15 cellular contexts compared by ENCODE assay signal in the genomic region with DNA sequence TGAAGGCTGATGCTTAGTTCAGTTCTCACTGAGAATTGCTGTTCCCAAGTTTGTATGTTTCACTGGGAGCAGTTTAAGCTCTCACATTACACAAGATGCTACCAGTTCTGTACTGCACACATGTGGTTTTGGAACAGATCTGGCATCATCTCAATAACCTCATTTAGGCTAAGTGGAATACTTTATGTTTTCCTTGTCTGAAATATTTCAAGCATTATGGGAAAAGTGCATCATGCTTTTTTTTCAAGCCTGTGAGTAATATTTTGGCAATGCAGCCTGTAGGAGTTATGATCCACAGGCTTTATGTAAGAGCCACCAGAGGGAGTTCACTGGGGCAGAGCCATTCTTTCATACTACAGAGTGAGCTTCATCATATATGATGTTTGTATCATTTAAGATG.
DNase-seq lines count a peak whose midpoint lies in the region; ATAC-seq and TF ChIP-seq lines count a peak whose summit lies in the region.
"Had no signal": no experiment of that assay in that cellular context is flagged by ENCODE, and none has a peak within 500 bp of the region (broad histone marks: within the 10 kb centered on the region; RNA-seq: fewer than 3 reads in every experiment).

No MANE protein-coding gene starts in this region.

- no peak overlapping the region for H3K4me3 Mint-ChIP-seq in chondrocyte (ENCODE audit: unreplicated experiment)
- H3K4me3 Mint-ChIP-seq: immature natural killer cell, nephron had no signal

- no peaks in the 10 kb centered on the region for H4K20me1 ChIP-seq in SK-N-SH (ENCODE audit: insufficient read depth)

- H3F3A ChIP-seq in SK-N-SH (replicated peaks; ENCODE audit: insufficient read depth) = no peaks in the 10 kb centered on the region

- H3K27ac ChIP-seq in SK-N-SH (ENCODE audit: low read depth in 2 of 2, low read length in 1 of 2) = no peak overlapping the region
- H3K27ac ChIP-seq: ascending aorta had no signal

- no peaks in the 10 kb centered on the region for H3K4me1 ChIP-seq in SK-N-SH (ENCODE audit: control insufficient read depth in 1 of 2, insufficient read depth in 2 of 2, low read depth in 1 of 2, low read length in 1 of 2)
- H3K4me1 ChIP-seq: ascending aorta had no signal

- no peaks in the 10 kb centered on the region for H3K9me2 ChIP-seq in SK-N-SH

- no peaks in the 10 kb centered on the region for H3K27me3 ChIP-seq in SK-N-SH (ENCODE audit: insufficient read depth)
- H3K27me3 ChIP-seq: ascending aorta had no signal

- H3K4me2 ChIP-seq in SK-N-SH = no peak overlapping the region

- TF ChIP-seq EP300 in SK-N-SH (IDR thresholded peaks at IDR 0.05; ENCODE audit: borderline replicate concordance in 1 of 2, low read depth in 1 of 2, low read length in 1 of 2) = no peak

- H2AFZ ChIP-seq in SK-N-SH (ENCODE audit: low read depth) = no peak overlapping the region

- no peaks in the 10 kb centered on the region for H3K9me3 ChIP-seq in SK-N-SH
- H3K9me3 ChIP-seq: ascending aorta had no signal

- no peaks in the 10 kb centered on the region; the same call in 1 of the 2 replicates for H3K79me2 ChIP-seq in SK-N-SH (ENCODE audit: insufficient read depth)

- H3K27me3 Mint-ChIP-seq in chondrocyte (ENCODE audit: low read depth) = no peaks in the 10 kb centered on the region

- no peak overlapping the region for H3K27ac Mint-ChIP-seq in chondrocyte (ENCODE audit: unreplicated experiment)
- H3K27ac Mint-ChIP-seq: immature natural killer cell, nephron had no signal

- H3K9me3 Mint-ChIP-seq in chondrocyte (ENCODE audit: low read depth) = peaks cover 28% of the 10 kb centered on the region

- TF ChIP-seq RAD21 in SK-N-SH (IDR thresholded peaks at IDR 0.05; ENCODE audit: low read length) = no peak

- CTCF ChIA-PET in SK-N-SH (lab: Yijun Ruan, JAX) = no interaction called here

- H3K36me3 Mint-ChIP-seq in chondrocyte (ENCODE audit: low read depth) = peaks cover under 1% of the 10 kb centered on the region
- H3K36me3 Mint-ChIP-seq: immature natural killer cell had no signal

- H3K4me3 ChIP-seq in SK-N-SH (ENCODE audit: low read depth in 2 of 2, low read length in 1 of 2) = no peak overlapping the region
- no peak overlapping the region for H3K4me3 ChIP-seq in skeletal muscle cell (ENCODE audit: low read depth, low read length)
- H3K4me3 ChIP-seq: ascending aorta, K562 had no signal

- H3K9ac ChIP-seq in SK-N-SH = no peak overlapping the region

- ATAC-seq in SK-N-SH treated with all-trans-retinoic acid at 6 μM for 48 hours (no peak; the same call in 2 of the 3 replicates), GM19324 (IDR thresholded peaks at IDR 0.05; ENCODE audit: low FRiP score, unreplicated experiment) (no peak), HG02759 (IDR thresholded peaks at IDR 0.05; ENCODE audit: unreplicated experiment) (no peak)
- ATAC-seq: esophagus mucosa, K562 had no signal

- no peak for DNase-seq in SK-N-SH
- peak; percentile 38 for DNase-seq in NCI-H1105 treated with DMSO at 0.1 percent for 48 hours (lab: John Stamatoyannopoulos, UW)
- no peak for DNase-seq in chondrocyte (ENCODE audit: low spot score)
- peak; percentile 4 for DNase-seq in skeletal muscle cell (ENCODE audit: low read depth)
- no peak for DNase-seq in stimulated activated CD4-positive, alpha-beta T cell treated with anti-CD3 and anti-CD28 coated beads, Interleukin-2, amount 100 ng/mL, for 48 hours
- DNase-seq: immature natural killer cell, NCI-H510A treated with DMSO at 0.1 percent for 48 hours, small intestine had no signal

- POLR2A ChIA-PET in SK-N-SH (lab: Yijun Ruan, JAX) = no interaction called here

- H3K4me1 Mint-ChIP-seq in chondrocyte (ENCODE audit: low read depth) = no peaks in the 10 kb centered on the region
- H3K4me1 Mint-ChIP-seq: immature natural killer cell, nephron had no signal

- no peaks in the 10 kb centered on the region for H3K36me3 ChIP-seq in SK-N-SH (replicated peaks in 1 of 2; ENCODE audit: control insufficient read depth in 1 of 2, insufficient read depth in 2 of 2, low read length in 1 of 2)
- H3K36me3 ChIP-seq: ascending aorta had no signal

- TF ChIP-seq CTCF in SK-N-SH (IDR thresholded peaks at IDR 0.05) (peak; percentile 43), chondrocyte (IDR thresholded peaks at IDR 0.05) (peak; percentile 31)

TF ChIP-seq in SK-N-SH, 30 proteins besides CTCF, POLR2A, EP300 and RAD21 (continues in another document):
- TF ChIP-seq YY1 (IDR thresholded peaks at IDR 0.05; ENCODE audit: low read depth) (no peak), RXRA (IDR thresholded peaks at IDR 0.05; ENCODE audit: borderline replicate concordance, low read depth) (no peak), FOSL2 (IDR thresholded peaks at IDR 0.05; ENCODE audit: borderline replicate concordance, low read depth) (no peak), GABPA (IDR thresholded peaks at IDR 0.05; ENCODE audit: low read depth) (no peak), RFX5 (IDR thresholded peaks at IDR 0.05; ENCODE audit: low read length) (no peak), TCF12 (IDR thresholded peaks at IDR 0.05) (no peak), NFIC (IDR thresholded peaks at IDR 0.05; ENCODE audit: borderline replicate concordance) (no peak), CHD2 (IDR thresholded peaks at IDR 0.05; ENCODE audit: low read length, partially characterized antibody) (no peak), FOXM1 (IDR thresholded peaks at IDR 0.05; ENCODE audit: low read depth) (no peak), RCOR1 (IDR thresholded peaks at IDR 0.05; ENCODE audit: low read length) (no peak)
- TF ChIP-seq, protein P1, sequence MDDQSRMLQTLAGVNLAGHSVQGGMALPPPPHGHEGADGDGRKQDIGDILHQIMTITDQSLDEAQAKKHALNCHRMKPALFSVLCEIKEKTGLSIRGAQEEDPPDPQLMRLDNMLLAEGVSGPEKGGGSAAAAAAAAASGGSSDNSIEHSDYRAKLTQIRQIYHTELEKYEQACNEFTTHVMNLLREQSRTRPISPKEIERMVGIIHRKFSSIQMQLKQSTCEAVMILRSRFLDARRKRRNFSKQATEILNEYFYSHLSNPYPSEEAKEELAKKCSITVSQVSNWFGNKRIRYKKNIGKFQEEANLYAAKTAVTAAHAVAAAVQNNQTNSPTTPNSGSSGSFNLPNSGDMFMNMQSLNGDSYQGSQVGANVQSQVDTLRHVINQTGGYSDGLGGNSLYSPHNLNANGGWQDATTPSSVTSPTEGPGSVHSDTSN (IDR thresholded peaks at IDR 0.05) = no peak
- TF ChIP-seq, protein P2, sequence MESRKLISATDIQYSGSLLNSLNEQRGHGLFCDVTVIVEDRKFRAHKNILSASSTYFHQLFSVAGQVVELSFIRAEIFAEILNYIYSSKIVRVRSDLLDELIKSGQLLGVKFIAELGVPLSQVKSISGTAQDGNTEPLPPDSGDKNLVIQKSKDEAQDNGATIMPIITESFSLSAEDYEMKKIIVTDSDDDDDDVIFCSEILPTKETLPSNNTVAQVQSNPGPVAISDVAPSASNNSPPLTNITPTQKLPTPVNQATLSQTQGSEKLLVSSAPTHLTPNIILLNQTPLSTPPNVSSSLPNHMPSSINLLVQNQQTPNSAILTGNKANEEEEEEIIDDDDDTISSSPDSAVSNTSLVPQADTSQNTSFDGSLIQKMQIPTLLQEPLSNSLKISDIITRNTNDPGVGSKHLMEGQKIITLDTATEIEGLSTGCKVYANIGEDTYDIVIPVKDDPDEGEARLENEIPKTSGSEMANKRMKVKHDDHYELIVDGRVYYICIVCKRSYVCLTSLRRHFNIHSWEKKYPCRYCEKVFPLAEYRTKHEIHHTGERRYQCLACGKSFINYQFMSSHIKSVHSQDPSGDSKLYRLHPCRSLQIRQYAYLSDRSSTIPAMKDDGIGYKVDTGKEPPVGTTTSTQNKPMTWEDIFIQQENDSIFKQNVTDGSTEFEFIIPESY (IDR thresholded peaks at IDR 0.05; ENCODE audit: borderline replicate concordance, low read depth) = no peak

TF ChIP-seq in SK-N-SH treated with all-trans-retinoic acid at 6 μM for 48 hours, 23 proteins besides CTCF, POLR2A, EP300 and RAD21 (continues in another document):
- TF ChIP-seq RARB (CRISPR knock-in tag; IDR thresholded peaks at IDR 0.05) (no peak), ZNF70 (CRISPR knock-in tag; IDR thresholded peaks at IDR 0.05) (no peak), ARNTL (CRISPR knock-in tag; IDR thresholded peaks at IDR 0.05; ENCODE audit: borderline replicate concordance, low read depth) (no peak), ZNF8 (CRISPR knock-in tag; IDR thresholded peaks at IDR 0.05) (no peak), ZFP3 (CRISPR knock-in tag; IDR thresholded peaks at IDR 0.05) (no peak)
- TF ChIP-seq, protein P3, sequence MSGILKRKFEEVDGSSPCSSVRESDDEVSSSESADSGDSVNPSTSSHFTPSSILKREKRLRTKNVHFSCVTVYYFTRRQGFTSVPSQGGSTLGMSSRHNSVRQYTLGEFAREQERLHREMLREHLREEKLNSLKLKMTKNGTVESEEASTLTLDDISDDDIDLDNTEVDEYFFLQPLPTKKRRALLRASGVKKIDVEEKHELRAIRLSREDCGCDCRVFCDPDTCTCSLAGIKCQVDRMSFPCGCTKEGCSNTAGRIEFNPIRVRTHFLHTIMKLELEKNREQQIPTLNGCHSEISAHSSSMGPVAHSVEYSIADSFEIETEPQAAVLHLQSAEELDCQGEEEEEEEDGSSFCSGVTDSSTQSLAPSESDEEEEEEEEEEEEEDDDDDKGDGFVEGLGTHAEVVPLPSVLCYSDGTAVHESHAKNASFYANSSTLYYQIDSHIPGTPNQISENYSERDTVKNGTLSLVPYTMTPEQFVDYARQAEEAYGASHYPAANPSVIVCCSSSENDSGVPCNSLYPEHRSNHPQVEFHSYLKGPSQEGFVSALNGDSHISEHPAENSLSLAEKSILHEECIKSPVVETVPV (CRISPR knock-in tag; IDR thresholded peaks at IDR 0.05) = no peak
- TF ChIP-seq, protein P4, sequence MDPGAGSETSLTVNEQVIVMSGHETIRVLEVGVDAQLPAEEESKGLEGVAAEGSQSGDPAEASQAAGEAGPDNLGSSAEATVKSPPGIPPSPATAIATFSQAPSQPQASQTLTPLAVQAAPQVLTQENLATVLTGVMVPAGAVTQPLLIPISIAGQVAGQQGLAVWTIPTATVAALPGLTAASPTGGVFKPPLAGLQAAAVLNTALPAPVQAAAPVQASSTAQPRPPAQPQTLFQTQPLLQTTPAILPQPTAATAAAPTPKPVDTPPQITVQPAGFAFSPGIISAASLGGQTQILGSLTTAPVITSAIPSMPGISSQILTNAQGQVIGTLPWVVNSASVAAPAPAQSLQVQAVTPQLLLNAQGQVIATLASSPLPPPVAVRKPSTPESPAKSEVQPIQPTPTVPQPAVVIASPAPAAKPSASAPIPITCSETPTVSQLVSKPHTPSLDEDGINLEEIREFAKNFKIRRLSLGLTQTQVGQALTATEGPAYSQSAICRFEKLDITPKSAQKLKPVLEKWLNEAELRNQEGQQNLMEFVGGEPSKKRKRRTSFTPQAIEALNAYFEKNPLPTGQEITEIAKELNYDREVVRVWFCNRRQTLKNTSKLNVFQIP (CRISPR knock-in tag; IDR thresholded peaks at IDR 0.05; ENCODE audit: borderline replicate concordance, low read depth) = no peak

Comparison
In these comparisons a context has a peak if more than half of its experiments do, and no peak if none do; other contexts are left out.
1. DNase-seq: peak in NCI-H1105 treated with DMSO at 0.1 percent for 48 hours (single experiment) and skeletal muscle cell (single experiment); none in SK-N-SH (single experiment), chondrocyte (single experiment) and stimulated activated CD4-positive, alpha-beta T cell treated with anti-CD3 and anti-CD28 coated beads, Interleukin-2, amount 100 ng/mL, for 48 hours (0 of 2).